9 cellular contexts compared by ENCODE assay signal in genomic region chr15:92277776-92278175, GRCh38.
DNase-seq lines count a peak whose midpoint lies in the region; ATAC-seq and TF ChIP-seq lines count a peak whose summit lies in the region.
"Had no signal": no experiment of that assay in that cellular context is flagged by ENCODE, and none has a peak within 500 bp of the region (broad histone marks: within the 10 kb centered on the region; RNA-seq: fewer than 3 reads in every experiment).

No MANE protein-coding gene starts in this region.

- no peak overlapping the region for H3K27ac ChIP-seq in suprapubic skin
- H3K27ac ChIP-seq: epithelial cell of prostate had no signal

- no peak for TF ChIP-seq POLR2A in suprapubic skin (IDR thresholded peaks at IDR 0.05)

- H3K4me3 Mint-ChIP-seq in type B pancreatic cell, result no peak overlapping the region

- DNase-seq in AG09319 (ENCODE audit: extremely low read depth, low read depth) (no peak), GM12864 (ENCODE audit: low read depth) (peak; percentile 4), NCI-H1694 treated with DMSO at 0.1 percent for 48 hours (lab: John Stamatoyannopoulos, UW) (peak; percentile 34), fibroblast of peridontal ligament (ENCODE audit: extremely low read depth) (peak; percentile 5), type B pancreatic cell (ENCODE audit: extremely low spot score, unreplicated experiment) (no peak), T-helper 1 cell (no peak), suprapubic skin (ENCODE audit: low spot score in 2 of 2) (no peak)

- no peaks in the 10 kb centered on the region for H3K36me3 ChIP-seq in suprapubic skin

- peak; percentile 15 for TF ChIP-seq CTCF in AG09319 (IDR thresholded peaks at IDR 0.05; ENCODE audit: low read depth, low read length)
- TF ChIP-seq CTCF in GM12864 (IDR thresholded peaks at IDR 0.05; ENCODE audit: low read depth, low read length, missing control alignments), result peak; percentile 62
- peak; percentile 56 for TF ChIP-seq CTCF in type B pancreatic cell (conservative IDR thresholded peaks at IDR 0.05)
- TF ChIP-seq CTCF in suprapubic skin (IDR thresholded peaks at IDR 0.05), result no peak

- H3K4me3 ChIP-seq in GM12864 (ENCODE audit: low read depth, low read length), result no peak overlapping the region
- H3K4me3 ChIP-seq in suprapubic skin, result no peak overlapping the region

- peaks cover 1% of the 10 kb centered on the region for H3K27me3 ChIP-seq in suprapubic skin

- H3K4me1 Mint-ChIP-seq in type B pancreatic cell (ENCODE audit: unreplicated experiment), result no peaks in the 10 kb centered on the region

- WGBS in suprapubic skin, result no CpG with 5 or more reads among the region's 1 CpG

- H3K4me1 ChIP-seq in suprapubic skin, result no peaks in the 10 kb centered on the region

- peaks cover 35% of the 10 kb centered on the region for H3K27me3 Mint-ChIP-seq in type B pancreatic cell

- no peak overlapping the region for H3K27ac Mint-ChIP-seq in type B pancreatic cell

- no peaks in the 10 kb centered on the region for H3K36me3 Mint-ChIP-seq in type B pancreatic cell

- H3K9me3 Mint-ChIP-seq in type B pancreatic cell, result no peaks in the 10 kb centered on the region

- no peak for ATAC-seq in HG03342 (IDR thresholded peaks at IDR 0.05; ENCODE audit: unreplicated experiment)

- no peaks in the 10 kb centered on the region for H3K9me3 ChIP-seq in suprapubic skin

- no peak for TF ChIP-seq EP300 in suprapubic skin (IDR thresholded peaks at IDR 0.05)

Comparison
In these comparisons a context has a peak if more than half of its experiments do, and no peak if none do; other contexts are left out.
1. DNase-seq: peak in GM12864 (single experiment), NCI-H1694 treated with DMSO at 0.1 percent for 48 hours (single experiment) and fibroblast of peridontal ligament (single experiment); none in AG09319 (single experiment), type B pancreatic cell (single experiment), T-helper 1 cell (0 of 5) and suprapubic skin (0 of 2).
2. CTCF ChIP-seq: peak in AG09319 (single experiment), GM12864 (single experiment) and type B pancreatic cell (single experiment); none in suprapubic skin (0 of 2).